Comparison of ENCODE assay signal across 18 cellular contexts in genomic region chr3:188404124-188404523, GRCh38.
"Had no signal": no experiment of that assay in that cellular context is flagged by ENCODE, and none has a peak within 500 bp of the region (broad histone marks: within the 10 kb centered on the region; RNA-seq: fewer than 3 reads in every experiment).

No MANE protein-coding gene starts in this region.

- DNase-seq: activated CD4-positive, alpha-beta T cell treated with anti-CD3 and anti-CD28 coated beads for 48 hours; activated naive CD4-positive, alpha-beta T cell treated with anti-CD3 and anti-CD28 coated beads for 36 hours; dorsolateral prefrontal cortex; erythroblast; heart right ventricle; islet precursor cell; ovary; stimulated activated CD4-positive, alpha-beta T cell treated with anti-CD3 and anti-CD28 coated beads, Interleukin-2, amount 100 ng/mL, for 24 hours; substantia nigra had no signal

- H3K36me3 ChIP-seq: cardiac muscle cell, neural progenitor cell, ovary had no signal

- H3K9ac ChIP-seq: neural progenitor cell had no signal

- H3K9me3 Mint-ChIP-seq: activated T-helper 17 cell treated with anti-CD3 and anti-CD28 coated beads, Interleukin-2, amount 50 U/mL, for 72 hours; neural progenitor cell; WTC11 had no signal

- H3K27me3 Mint-ChIP-seq: activated T-helper 17 cell treated with anti-CD3 and anti-CD28 coated beads, Interleukin-2, amount 50 U/mL, for 72 hours had no signal

- H2AFZ ChIP-seq: neural progenitor cell had no signal

- H3K4me1 Mint-ChIP-seq: neural progenitor cell had no signal

- H3K4me3 ChIP-seq: cardiac muscle cell, dorsolateral prefrontal cortex, gastroesophageal sphincter, heart right ventricle, lung, neural progenitor cell, ovary, tibial nerve, vagina had no signal

- H3K9me3 ChIP-seq: gastroesophageal sphincter, heart right ventricle, ovary, tibial nerve, vagina had no signal

- ATAC-seq: activated T-helper 17 cell treated with anti-CD3 and anti-CD28 coated beads, Interleukin-2, amount 50 U/mL, for 72 hours; gastroesophageal sphincter; WTC11 had no signal

- H3K4me2 ChIP-seq: neural progenitor cell had no signal

- H3K4me3 Mint-ChIP-seq: activated naive CD4-positive, alpha-beta T cell treated with anti-CD3 and anti-CD28 coated beads for 36 hours; activated T-helper 17 cell treated with anti-CD3 and anti-CD28 coated beads, Interleukin-2, amount 50 U/mL, for 72 hours; mesothelial cell of epicardium; neural progenitor cell; WTC11 had no signal

- H3K36me3 Mint-ChIP-seq: WTC11 had no signal

- H3K27me3 ChIP-seq: cardiac muscle cell, dorsolateral prefrontal cortex, gastroesophageal sphincter, heart right ventricle, neural progenitor cell, ovary, tibial nerve, vagina had no signal

- H3K27ac Mint-ChIP-seq: activated naive CD4-positive, alpha-beta T cell treated with anti-CD3 and anti-CD28 coated beads for 36 hours; activated T-helper 17 cell treated with anti-CD3 and anti-CD28 coated beads, Interleukin-2, amount 50 U/mL, for 72 hours; mesothelial cell of epicardium; neural progenitor cell; WTC11 had no signal

- H3K4me1 ChIP-seq: neural progenitor cell had no signal

- H3K27ac ChIP-seq: cardiac muscle cell, dorsolateral prefrontal cortex, heart right ventricle, neural progenitor cell, ovary, tibial nerve, vagina had no signal
